ENCODE assay signal across 12 cellular contexts in the genomic region with DNA sequence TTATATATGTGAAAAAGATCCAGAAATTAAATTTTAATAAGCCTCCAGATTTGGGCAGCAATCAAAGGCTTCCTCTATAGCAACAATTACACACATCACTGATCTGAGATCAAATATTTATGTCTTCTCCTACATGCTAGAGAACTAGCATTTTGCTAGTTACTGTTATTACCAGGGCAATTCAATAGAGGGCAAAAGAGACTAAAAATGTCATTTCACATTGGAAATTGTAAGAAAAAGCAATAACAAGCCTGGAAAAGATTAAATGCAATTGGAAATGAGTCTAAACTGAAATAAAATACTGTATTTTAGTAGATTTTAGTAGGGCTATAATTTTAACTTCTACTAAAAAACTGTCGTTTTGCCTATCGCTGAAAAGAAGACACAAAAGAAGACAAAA. TPM values are rescaled to one million over a fixed set of nuclear protein-coding genes. Genes with fewer than 3 reads are reported as not detected.
A peak's percentile ranks its signal among the peaks of the same experiment; 100 is the strongest.
DNase-seq lines count a peak whose midpoint lies in the region; ATAC-seq, FAIRE-seq and TF ChIP-seq lines count a peak whose summit lies in the region.
"Had no signal": no experiment of that assay in that cellular context is flagged by ENCODE, and none has a peak within 500 bp of the region (broad histone marks: within the 10 kb centered on the region; RNA-seq: fewer than 3 reads in every experiment).

No MANE protein-coding gene starts in this region.

- peaks cover 3% of the 10 kb centered on the region; the same call in 1 of the 2 replicates for H3K9me3 ChIP-seq in OCI-LY7 (ENCODE audit: low read length)
- no peaks in the 10 kb centered on the region for H3K9me3 ChIP-seq in small intestine (ENCODE audit: control insufficient read depth, low read depth)

- intact Hi-C loops in OCI-LY7 (cut with micrococcal nuclease; ENCODE audit: unreplicated experiment), result no loop called here

- H3K36me3 ChIP-seq in OCI-LY7 (ENCODE audit: insufficient read depth, low read length), result no peaks in the 10 kb centered on the region
- no peaks in the 10 kb centered on the region for H3K36me3 ChIP-seq in small intestine (ENCODE audit: control insufficient read depth in 2 of 2, insufficient read depth in 2 of 2, low read length in 2 of 2)

- H3K27ac ChIP-seq in OCI-LY7 (ENCODE audit: low read depth, low read length, poor library complexity, severe bottlenecking) (no peak overlapping the region), small intestine (ENCODE audit: low read depth in 1 of 2, low read length in 1 of 2) (no peak overlapping the region)

- no peaks in the 10 kb centered on the region for H3K9me2 ChIP-seq in OCI-LY7 (ENCODE audit: insufficient read depth, low read length)

- CTCF ChIA-PET in OCI-LY7 (lab: Charles Lee; ENCODE audit: unreplicated experiment), result no interaction called here

- no TSS peak for BruUV-seq in OCI-LY7 (replicated peaks; lab: Mats Ljungman, UMichigan)

- H3K4me1 ChIP-seq in OCI-LY7 (ENCODE audit: insufficient read depth, low read length, poor library complexity, severe bottlenecking), result no peaks in the 10 kb centered on the region
- no peaks in the 10 kb centered on the region for H3K4me1 ChIP-seq in small intestine (ENCODE audit: control insufficient read depth in 2 of 2, insufficient read depth in 1 of 2, low read depth in 1 of 2, low read length in 1 of 2)

- no peaks in the 10 kb centered on the region for H3K79me2 ChIP-seq in OCI-LY7 (ENCODE audit: insufficient read depth, low read depth, low read length)

- DNase-seq in GM12864 (ENCODE audit: low read depth) (no peak), OCI-LY7 (ENCODE audit: low spot score) (peak; percentile 5), epidermal melanocyte (ENCODE audit: insufficient read length, low spot score) (peak; percentile 27), renal cortical epithelial cell (ENCODE audit: low read depth) (peak; percentile 16), small intestine (no peak)
- DNase-seq in activated CD4-positive, alpha-beta T cell treated with anti-CD3 and anti-CD28 coated beads for 1 hour, result no peak
- DNase-seq: activated CD4-positive, alpha-beta memory T cell treated with anti-CD3 and anti-CD28 coated beads for 36 hours; NCI-H2107; nucleus accumbens had no signal

- FAIRE-seq in small intestine (lab: Jason Lieb, UNC), result no peak
- FAIRE-seq: endometrium had no signal

- no peaks in the 10 kb centered on the region for H4K20me1 ChIP-seq in OCI-LY7 (ENCODE audit: insufficient read depth, low read length)

- H3K4me3 ChIP-seq in GM12864 (ENCODE audit: low read depth, low read length) (no peak overlapping the region), OCI-LY7 (ENCODE audit: low read depth, low read length, poor library complexity, severe bottlenecking) (no peak overlapping the region), small intestine (ENCODE audit: low read depth in 1 of 2, low read length in 2 of 2) (no peak overlapping the region)

- 82 to 94% (median 84%) methylated on average over 2 of the region's 2 CpGs for WGBS in small intestine, 3 donors

- no peaks in the 10 kb centered on the region for H3K27me3 ChIP-seq in small intestine (ENCODE audit: control insufficient read depth in 2 of 2, insufficient read depth in 2 of 2, low read length in 2 of 2)

- no peak overlapping the region for H3K4me2 ChIP-seq in OCI-LY7 (ENCODE audit: low read length)

- TF ChIP-seq CTCF in GM12864 (IDR thresholded peaks at IDR 0.05; ENCODE audit: low read depth, low read length, missing control alignments), result peak; percentile 3
- TF ChIP-seq CTCF in OCI-LY7 (conservative IDR thresholded peaks at IDR 0.05; ENCODE audit: low read length), result peak; percentile 61

- H2AFZ ChIP-seq in OCI-LY7 (ENCODE audit: low read length), result no peak overlapping the region

- ATAC-seq in GM21515 (IDR thresholded peaks at IDR 0.05; ENCODE audit: unreplicated experiment), result no peak
- ATAC-seq in GM18907 (IDR thresholded peaks at IDR 0.05; ENCODE audit: unreplicated experiment), result no peak

- POLR2A ChIA-PET in OCI-LY7 (lab: Charles Lee), result no interaction called here

RNA-seq across cellular contexts. Expression of a gene that starts 32.6 kb away (rescaled TPM):
- 11.9 and 15.0 TPM in 2 replicates for total RNA-seq in OCI-LY7 (2014; rRNA removed; shearing (Covaris generic))
- total RNA-seq in OCI-LY7 (2022) (17.7 and 19.7 TPM in 2 replicates), renal cortical epithelial cell (82.7 and 96.2 TPM in 2 replicates)
- 10 to 100 TPM; 19.9 to 30.9 (median 28.6) TPM for polyA plus RNA-seq in small intestine

Comparison
In these comparisons a context has a peak if more than half of its experiments do, and no peak if none do; other contexts are left out.
1. DNase-seq: peak in OCI-LY7 (single experiment), epidermal melanocyte (single experiment) and renal cortical epithelial cell (single experiment); none in GM12864 (single experiment), small intestine (single experiment) and activated CD4-positive, alpha-beta T cell treated with anti-CD3 and anti-CD28 coated beads for 1 hour (single experiment).